Comparison of ENCODE assay signal across 10 cellular contexts in the genomic region with DNA sequence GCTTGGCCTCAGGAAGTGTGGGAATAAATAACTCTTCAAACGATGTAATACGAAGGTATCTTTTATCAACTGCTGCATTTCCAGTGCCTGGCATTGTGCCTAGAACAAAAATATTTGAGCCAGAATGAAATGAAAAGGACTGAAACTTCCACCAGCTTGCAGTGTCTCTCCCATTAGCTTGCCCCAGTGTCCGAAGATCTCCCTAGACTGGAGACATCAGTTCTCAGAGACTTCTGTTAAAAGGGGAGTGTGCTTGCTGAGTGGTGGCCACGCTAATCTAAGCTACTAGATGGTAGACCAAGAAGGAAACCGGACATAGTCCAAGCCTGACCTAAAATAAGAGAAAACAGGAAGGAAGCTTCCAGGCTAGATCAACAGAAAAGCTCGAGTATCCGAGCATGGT. TPM values are rescaled to one million over a fixed set of nuclear protein-coding genes. Genes with fewer than 3 reads are reported as not detected.
A peak's percentile ranks its signal among the peaks of the same experiment; 100 is the strongest.
DNase-seq lines count a peak whose midpoint lies in the region.
"Had no signal": no experiment of that assay in that cellular context is flagged by ENCODE, and none has a peak within 500 bp of the region (broad histone marks: within the 10 kb centered on the region; RNA-seq: fewer than 3 reads in every experiment).

No MANE protein-coding gene starts in this region.

- H3K9me3 Mint-ChIP-seq in activated CD4-positive, alpha-beta memory T cell treated with anti-CD3 and anti-CD28 coated beads for 36 hours, result no peaks in the 10 kb centered on the region
- H3K9me3 Mint-ChIP-seq in activated naive CD4-positive, alpha-beta T cell treated with anti-CD3 and anti-CD28 coated beads for 36 hours, result no peaks in the 10 kb centered on the region

- DNase-seq in NCI-H226 (peak; percentile 59), caudate nucleus (lab: John Stamatoyannopoulos, UW) (peak in 1 of 61 donors; percentile 6), substantia nigra (lab: John Stamatoyannopoulos, UW) (peak in 3 of 49 donors; percentile 9 to 36 (median 22)), NCI-H774 (lab: John Stamatoyannopoulos, UW) (no peak)
- DNase-seq in activated CD4-positive, alpha-beta memory T cell treated with anti-CD3 and anti-CD28 coated beads for 36 hours, result no peak
- DNase-seq in activated CD4-positive, alpha-beta T cell treated with anti-CD3 and anti-CD28 coated beads for 1 hour, result no peak
- no peak for DNase-seq in activated naive CD4-positive, alpha-beta T cell treated with anti-CD3 and anti-CD28 coated beads for 36 hours
- DNase-seq: activated CD4-positive, alpha-beta T cell treated with anti-CD3 and anti-CD28 coated beads, Interleukin-2, amount 50 U/mL, for 48 hours; occipital lobe had no signal

- CTCF ChIA-PET in activated CD4-positive, alpha-beta memory T cell treated with anti-CD3 and anti-CD28 coated beads for 36 hours (lab: Charles Lee), result interaction anchor here (0.7 to 7.4 kb wide), 7 partner anchors 10 to 394 kb away, joined by 3 to 161 read pairs (median 15); no protein-coding TSS in a partner anchor
- CTCF ChIA-PET in activated naive CD4-positive, alpha-beta T cell treated with anti-CD3 and anti-CD28 coated beads for 36 hours (lab: Charles Lee), result interaction anchor here (0.6 to 8.0 kb wide), 10 partner anchors 10 to 989 kb away, joined by 3 to 86 read pairs (median 6); no protein-coding TSS in a partner anchor

- POLR2A ChIA-PET in activated CD4-positive, alpha-beta memory T cell treated with anti-CD3 and anti-CD28 coated beads for 36 hours (lab: Charles Lee), result no interaction called here

- intact Hi-C loops in activated CD4-positive, alpha-beta memory T cell treated with anti-CD3 and anti-CD28 coated beads for 36 hours (cut with micrococcal nuclease), result no loop called here
- intact Hi-C loops in activated naive CD4-positive, alpha-beta T cell treated with anti-CD3 and anti-CD28 coated beads for 36 hours (cut with micrococcal nuclease), result no loop called here

- H3K27me3 ChIP-seq in layer of hippocampus (ENCODE audit: control insufficient read depth, insufficient read depth, low read length), result no peaks in the 10 kb centered on the region

- H3K36me3 Mint-ChIP-seq in activated CD4-positive, alpha-beta memory T cell treated with anti-CD3 and anti-CD28 coated beads for 36 hours, result no peaks in the 10 kb centered on the region
- H3K36me3 Mint-ChIP-seq in activated naive CD4-positive, alpha-beta T cell treated with anti-CD3 and anti-CD28 coated beads for 36 hours (ENCODE audit: low read depth), result no peaks in the 10 kb centered on the region

- H3K27ac Mint-ChIP-seq in activated CD4-positive, alpha-beta memory T cell treated with anti-CD3 and anti-CD28 coated beads for 36 hours, result no peak overlapping the region
- no peak overlapping the region for H3K27ac Mint-ChIP-seq in activated naive CD4-positive, alpha-beta T cell treated with anti-CD3 and anti-CD28 coated beads for 36 hours

- H3K27me3 Mint-ChIP-seq in activated CD4-positive, alpha-beta memory T cell treated with anti-CD3 and anti-CD28 coated beads for 36 hours, result no peaks in the 10 kb centered on the region
- H3K27me3 Mint-ChIP-seq in activated naive CD4-positive, alpha-beta T cell treated with anti-CD3 and anti-CD28 coated beads for 36 hours (ENCODE audit: low read depth), result peaks cover 8% of the 10 kb centered on the region

- no peak overlapping the region for H3K4me3 Mint-ChIP-seq in activated CD4-positive, alpha-beta memory T cell treated with anti-CD3 and anti-CD28 coated beads for 36 hours
- H3K4me3 Mint-ChIP-seq in activated naive CD4-positive, alpha-beta T cell treated with anti-CD3 and anti-CD28 coated beads for 36 hours, result no peak overlapping the region

- H3K27ac ChIP-seq in caudate nucleus (ENCODE audit: low read depth, low read length), result peak overlapping the region; percentile 16
- peak overlapping the region; percentile 13 for H3K27ac ChIP-seq in layer of hippocampus (ENCODE audit: low read depth, low read length)
- H3K27ac ChIP-seq in substantia nigra (ENCODE audit: low read depth, low read length, poor library complexity, severe bottlenecking), result peak overlapping the region; percentile 21

- H3K4me1 Mint-ChIP-seq in activated CD4-positive, alpha-beta memory T cell treated with anti-CD3 and anti-CD28 coated beads for 36 hours (ENCODE audit: low read depth), result peaks cover 3% of the 10 kb centered on the region
- peaks cover 3% of the 10 kb centered on the region for H3K4me1 Mint-ChIP-seq in activated naive CD4-positive, alpha-beta T cell treated with anti-CD3 and anti-CD28 coated beads for 36 hours (ENCODE audit: low read depth)

RNA-seq across cellular contexts. Expression of gene KCNAB1, which starts 28.6 kb away (rescaled TPM):
- total RNA-seq in activated CD4-positive, alpha-beta memory T cell treated with anti-CD3 and anti-CD28 coated beads for 36 hours, result not detected
- not detected for total RNA-seq in activated naive CD4-positive, alpha-beta T cell treated with anti-CD3 and anti-CD28 coated beads for 36 hours
